In genomic region chr13:30355405-30355741, GRCh38 we compare ENCODE assay signal across 8 cellular contexts. TPM values are rescaled to one million over a fixed set of nuclear protein-coding genes. Genes with fewer than 3 reads are reported as not detected.
DNase-seq lines count a peak whose midpoint lies in the region; ATAC-seq and TF ChIP-seq lines count a peak whose summit lies in the region.

No MANE protein-coding gene starts in this region.

- no peak overlapping the region for H3K27ac ChIP-seq in WERI-Rb-1

- no peak for TF ChIP-seq CTCF in WERI-Rb-1 (IDR thresholded peaks at IDR 0.05; ENCODE audit: low read depth, low read length)

- no peak overlapping the region for H3K4me3 ChIP-seq in WERI-Rb-1 (ENCODE audit: low read depth, low read length)

- H3K27me3 ChIP-seq in WERI-Rb-1 (ENCODE audit: insufficient read depth, low read depth, severe bottlenecking), result no peaks in the 10 kb centered on the region

- H3K9me3 Mint-ChIP-seq in stimulated activated naive B cell treated with anti-CD40 and anti-IgM and Interleukin-4, amounts not matched to agents 10 μg/mL and 1 μg/mL and 100 μg/mL, for 72 hours, result peaks cover 6% of the 10 kb centered on the region in 2 donors

- no peaks in the 10 kb centered on the region for H3K36me3 ChIP-seq in WERI-Rb-1

- peak overlapping the region; percentile 45 to 67 for H3K4me3 Mint-ChIP-seq in stimulated activated naive B cell treated with anti-CD40 and anti-IgM and Interleukin-4, amounts not matched to agents 10 μg/mL and 1 μg/mL and 100 μg/mL, for 72 hours

- intact Hi-C loops in left cardiac atrium (cut with DNase I), result no loop called here

- H3K36me3 Mint-ChIP-seq in stimulated activated naive B cell treated with anti-CD40 and anti-IgM and Interleukin-4, amounts not matched to agents 10 μg/mL and 1 μg/mL and 100 μg/mL, for 72 hours, result peaks cover 9 to 11% of the 10 kb centered on the region in 2 donors

- peak; percentile 27 to 29 for DNase-seq in activated CD4-positive, alpha-beta T cell treated with anti-CD3 and anti-CD28 coated beads for 4 hours
- DNase-seq in activated CD4-positive, alpha-beta T cell treated with anti-CD3 and anti-CD28 coated beads, Interleukin-2, amount 50 U/mL, for 48 hours, result no peak
- DNase-seq in WERI-Rb-1 (peak; percentile 8), left cardiac atrium (no peak), NCI-H345 treated with DMSO at 0.1 percent for 48 hours (lab: John Stamatoyannopoulos, UW; ENCODE audit: unreplicated experiment) (no peak), hepatic stellate cell (ENCODE audit: low spot score) (no peak)
- peak; percentile 38 for DNase-seq in stimulated activated naive B cell treated with anti-CD40 and anti-IgM and Interleukin-4, amounts not matched to agents 10 μg/mL and 1 μg/mL and 100 μg/mL, for 72 hours

- H3K4me1 Mint-ChIP-seq in stimulated activated naive B cell treated with anti-CD40 and anti-IgM and Interleukin-4, amounts not matched to agents 10 μg/mL and 1 μg/mL and 100 μg/mL, for 72 hours, result peaks cover 18 to 32% of the 10 kb centered on the region in 2 donors

- H3K9me3 ChIP-seq in WERI-Rb-1 (ENCODE audit: severe bottlenecking), result no peaks in the 10 kb centered on the region

- ATAC-seq in left cardiac atrium, result peak; percentile 63 to 71
- ATAC-seq in stimulated activated naive B cell treated with anti-CD40 and anti-IgM and Interleukin-4, amounts not matched to agents 10 μg/mL and 1 μg/mL and 100 μg/mL, for 72 hours (replicated peaks), result peak; percentile 92 to 94
- no peak for ATAC-seq in GM19035 (IDR thresholded peaks at IDR 0.05; ENCODE audit: unreplicated experiment)

- no peaks in the 10 kb centered on the region for H3K27me3 Mint-ChIP-seq in stimulated activated naive B cell treated with anti-CD40 and anti-IgM and Interleukin-4, amounts not matched to agents 10 μg/mL and 1 μg/mL and 100 μg/mL, for 72 hours

- peak overlapping the region; percentile 81 for H3K27ac Mint-ChIP-seq in stimulated activated naive B cell treated with anti-CD40 and anti-IgM and Interleukin-4, amounts not matched to agents 10 μg/mL and 1 μg/mL and 100 μg/mL, for 72 hours

RNA-seq across cellular contexts. Expression of gene KATNAL1, which starts 48.0 kb away (rescaled TPM):
- total RNA-seq in left cardiac atrium, result 10 to 100 TPM; 41.9 to 42.1 TPM

Comparison
In these comparisons a context has a peak if more than half of its experiments do, and no peak if none do; other contexts are left out.
1. DNase-seq: peak in activated CD4-positive, alpha-beta T cell treated with anti-CD3 and anti-CD28 coated beads for 4 hours (2 of 2), WERI-Rb-1 (single experiment) and stimulated activated naive B cell treated with anti-CD40 and anti-IgM and Interleukin-4, amounts not matched to agents 10 μg/mL and 1 μg/mL and 100 μg/mL, for 72 hours (single experiment); none in activated CD4-positive, alpha-beta T cell treated with anti-CD3 and anti-CD28 coated beads, Interleukin-2, amount 50 U/mL, for 48 hours (0 of 2), left cardiac atrium (single experiment), NCI-H345 treated with DMSO at 0.1 percent for 48 hours (single experiment) and hepatic stellate cell (single experiment).